Comparison of ENCODE assay signal across 33 cellular contexts in genomic region chr5:132976852-132977251, GRCh38.
"Had no signal": no experiment of that assay in that cellular context is flagged by ENCODE, and none has a peak within 500 bp of the region (broad histone marks: within the 10 kb centered on the region; RNA-seq: fewer than 3 reads in every experiment).

No MANE protein-coding gene starts in this region.

- H3K4me3 Mint-ChIP-seq: naive thymus-derived CD8-positive, alpha-beta T cell; natural killer cell treated with Interleukin-12 subunit alpha and Interleukin-12 subunit beta and Interleukin-15 and Interleukin-18, amount 100 ng/mL, for 72 hours; nephron progenitor cell; neural crest cell; stimulated activated memory B cell treated with anti-CD40 and anti-IgM and Interleukin-4, amounts not matched to agents 10 μg/mL and 1 μg/mL and 100 μg/mL, for 72 hours; stimulated activated naive CD8-positive, alpha-beta T cell treated with anti-CD3 and anti-CD28 coated beads, Interleukin-15, amount 100 ng/mL, for 72 hours; type B pancreatic cell had no signal

- H3K9me3 Mint-ChIP-seq: natural killer cell treated with Interleukin-12 subunit alpha and Interleukin-12 subunit beta and Interleukin-15 and Interleukin-18, amount 100 ng/mL, for 72 hours had no signal

- H3K9me3 ChIP-seq: neutrophil, ovary, psoas muscle, suprapubic skin, testis, transverse colon, upper lobe of right lung, uterus had no signal

- H3K36me3 Mint-ChIP-seq: type B pancreatic cell had no signal

- H3K4me2 ChIP-seq: smooth muscle cell had no signal

- H3K27ac ChIP-seq: neutrophil, ovary, parathyroid adenoma, psoas muscle, skin epidermis, spleen, suprapubic skin, testis, tibial artery, transverse colon, upper lobe of right lung, uterus had no signal

- H3K4me1 ChIP-seq: parathyroid adenoma, psoas muscle, spleen, suprapubic skin, tibial artery, transverse colon, upper lobe of right lung, uterus had no signal

- H3K27ac Mint-ChIP-seq: naive thymus-derived CD8-positive, alpha-beta T cell; natural killer cell treated with Interleukin-12 subunit alpha and Interleukin-12 subunit beta and Interleukin-15 and Interleukin-18, amount 100 ng/mL, for 72 hours; nephron progenitor cell; progenitor cell of endocrine pancreas; stimulated activated memory B cell treated with anti-CD40 and anti-IgM and Interleukin-4, amounts not matched to agents 10 μg/mL and 1 μg/mL and 100 μg/mL, for 72 hours; stimulated activated naive CD8-positive, alpha-beta T cell treated with anti-CD3 and anti-CD28 coated beads, Interleukin-15, amount 100 ng/mL, for 72 hours; type B pancreatic cell had no signal

- H3K4me1 Mint-ChIP-seq: naive thymus-derived CD8-positive, alpha-beta T cell; nephron progenitor cell; neural crest cell; stimulated activated memory B cell treated with anti-CD40 and anti-IgM and Interleukin-4, amounts not matched to agents 10 μg/mL and 1 μg/mL and 100 μg/mL, for 72 hours; stimulated activated naive CD8-positive, alpha-beta T cell treated with anti-CD3 and anti-CD28 coated beads, Interleukin-15, amount 100 ng/mL, for 72 hours had no signal

- H3K27me3 ChIP-seq: neutrophil, ovary, spleen, suprapubic skin, testis, tibial artery, transverse colon, upper lobe of right lung, uterus had no signal

- H3K9ac ChIP-seq: parathyroid adenoma had no signal

- H3K4me3 ChIP-seq: ovary, psoas muscle, skin epidermis, smooth muscle cell, spleen, suprapubic skin, testis, tibial artery, transverse colon, upper lobe of right lung, uterus had no signal

- DNase-seq: naive thymus-derived CD8-positive, alpha-beta T cell; nephron progenitor cell; nucleus accumbens; ovary; posterior cingulate gyrus; psoas muscle; right cardiac atrium; spleen; stimulated activated CD4-positive, alpha-beta T cell treated with anti-CD3 and anti-CD28 coated beads, Interleukin-12 subunit alpha, Interleukin-12 subunit beta, amount 100 ng/mL, for 4 hours; stimulated activated CD4-positive, alpha-beta T cell treated with anti-CD3 and anti-CD28 coated beads, Interleukin-1b, Interleukin-23, amount 100 ng/mL, for 48 hours; stimulated activated CD4-positive, alpha-beta T cell treated with anti-CD3 and anti-CD28 coated beads, Interleukin-4, amount 100 ng/mL, for 1 hour; stimulated activated CD4-positive, alpha-beta T cell treated with anti-CD3 and anti-CD28 coated beads, Interleukin-4, amount 100 ng/mL, for 4 hours; stimulated activated CD8-positive, alpha-beta memory T cell treated with anti-CD3 and anti-CD28 coated beads, Interleukin-4, amount 100 ng/mL, for 48 hours; stimulated activated naive CD4-positive, alpha-beta T cell; stimulated activated naive CD8-positive, alpha-beta T cell treated with anti-CD3 and anti-CD28 coated beads, Interleukin-15, amount 100 ng/mL, for 72 hours; stimulated activated naive CD8-positive, alpha-beta T cell treated with anti-CD3 and anti-CD28 coated beads, Interleukin-15, Interleukin-2, amounts not matched to agents 100 U/mL and 50 U/mL, for 24 hours; substantia nigra; testis; tibial artery; transverse colon; upper lobe of right lung; uterus had no signal

- H3K27me3 Mint-ChIP-seq: natural killer cell treated with Interleukin-12 subunit alpha and Interleukin-12 subunit beta and Interleukin-15 and Interleukin-18, amount 100 ng/mL, for 72 hours; progenitor cell of endocrine pancreas; stimulated activated memory B cell treated with anti-CD40 and anti-IgM and Interleukin-4, amounts not matched to agents 10 μg/mL and 1 μg/mL and 100 μg/mL, for 72 hours; stimulated activated naive CD8-positive, alpha-beta T cell treated with anti-CD3 and anti-CD28 coated beads, Interleukin-15, amount 100 ng/mL, for 72 hours; type B pancreatic cell had no signal

- H2AFZ ChIP-seq: parathyroid adenoma had no signal

- H3K79me2 ChIP-seq: parathyroid adenoma had no signal

- ATAC-seq: naive thymus-derived CD8-positive, alpha-beta T cell; natural killer cell treated with Interleukin-12 subunit alpha and Interleukin-12 subunit beta and Interleukin-15 and Interleukin-18, amount 100 ng/mL, for 72 hours; psoas muscle; right cardiac atrium; sciatic nerve; stimulated activated memory B cell treated with anti-CD40 and anti-IgM and Interleukin-4, amounts not matched to agents 10 μg/mL and 1 μg/mL and 100 μg/mL, for 72 hours; stimulated activated naive CD8-positive, alpha-beta T cell treated with anti-CD3 and anti-CD28 coated beads, Interleukin-15, amount 100 ng/mL, for 72 hours; stimulated activated naive CD8-positive, alpha-beta T cell treated with anti-CD3 and anti-CD28 coated beads, Interleukin-15, Interleukin-2, amounts not matched to agents 100 U/mL and 50 U/mL, for 24 hours; upper lobe of right lung had no signal

- H3K36me3 ChIP-seq: neutrophil, ovary, spleen, suprapubic skin, tibial artery, transverse colon, upper lobe of right lung, uterus had no signal
